Comparison of ENCODE assay signal across 9 cellular contexts in genomic region chr2:171678619-171679018, GRCh38.
"Had no signal": no experiment of that assay in that cellular context is flagged by ENCODE, and none has a peak within 500 bp of the region (broad histone marks: within the 10 kb centered on the region; RNA-seq: fewer than 3 reads in every experiment).

No MANE protein-coding gene starts in this region.

- ATAC-seq: GM23338 had no signal

- DNase-seq: H9, HCEC 1CT, IMR-90, KBM-7 had no signal

- H3K4me2 ChIP-seq: GM23338, KMS-11 had no signal

- H3K9ac ChIP-seq: KMS-11 had no signal

- H2AFZ ChIP-seq: GM23338 had no signal

- H3K4me3 ChIP-seq: GM23338 had no signal

- H3K27ac ChIP-seq: KMS-11 had no signal

- FAIRE-seq: H1, H54, HTR-8/SVneo had no signal
